ENCODE assay signal across 1 cellular context in genomic region chr12:57940915-57941164, GRCh38.
TF ChIP-seq lines count a peak whose summit lies in the region.

No MANE protein-coding gene starts in this region.

TF ChIP-seq in K562, 482 proteins besides CTCF, POLR2A, EP300 and RAD21 (continues in another document):
- no peak for TF ChIP-seq PATZ1 (CRISPR knock-in tag; IDR thresholded peaks at IDR 0.05; ENCODE audit: borderline replicate concordance)
- TF ChIP-seq ZNF165 (CRISPR knock-in tag; IDR thresholded peaks at IDR 0.05; ENCODE audit: borderline replicate concordance), result no peak
- TF ChIP-seq ZNF436 (CRISPR knock-in tag; IDR thresholded peaks at IDR 0.05), result no peak
- TF ChIP-seq NKRF (IDR thresholded peaks at IDR 0.05; ENCODE audit: borderline replicate concordance), result peak; percentile 72
- TF ChIP-seq LEF1 (IDR thresholded peaks at IDR 0.05), result peak; percentile 75
- no peak for TF ChIP-seq RBM14 (IDR thresholded peaks at IDR 0.05; ENCODE audit: borderline replicate concordance, insufficient read depth, low read depth, low read length)
- TF ChIP-seq TAL1 (IDR thresholded peaks at IDR 0.05), result peak; percentile 19; the same call in 1 of the 2 replicates
- TF ChIP-seq POLR2B (IDR thresholded peaks at IDR 0.05; ENCODE audit: low read depth, partially characterized antibody), result no peak
- TF ChIP-seq PYGO2 (tag; IDR thresholded peaks at IDR 0.05), result 0 out of 2 replicates have a peak, but pooled peaks have one; percentile 18
- no peak for TF ChIP-seq ZNF184 (CRISPR knock-in tag; IDR thresholded peaks at IDR 0.05)
- TF ChIP-seq SP2 (IDR thresholded peaks at IDR 0.05; ENCODE audit: extremely low read depth, low read depth, low read length, poor library complexity, severe bottlenecking), result no peak
- TF ChIP-seq LARP7 (IDR thresholded peaks at IDR 0.05), result 0 out of 2 replicates have a peak, but pooled peaks have one; percentile 64
- TF ChIP-seq SMC3 (conservative IDR thresholded peaks at IDR 0.05; ENCODE audit: insufficient read depth, low read depth, low read length), result no peak
- TF ChIP-seq, protein P1, sequence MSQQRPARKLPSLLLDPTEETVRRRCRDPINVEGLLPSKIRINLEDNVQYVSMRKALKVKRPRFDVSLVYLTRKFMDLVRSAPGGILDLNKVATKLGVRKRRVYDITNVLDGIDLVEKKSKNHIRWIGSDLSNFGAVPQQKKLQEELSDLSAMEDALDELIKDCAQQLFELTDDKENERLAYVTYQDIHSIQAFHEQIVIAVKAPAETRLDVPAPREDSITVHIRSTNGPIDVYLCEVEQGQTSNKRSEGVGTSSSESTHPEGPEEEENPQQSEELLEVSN (IDR thresholded peaks at IDR 0.05; ENCODE audit: borderline replicate concordance in 1 of 2, extremely low read depth in 1 of 2, insufficient read depth in 1 of 2, insufficient read length in 1 of 2, low read depth in 1 of 2, low read length in 1 of 2, poor library complexity in 1 of 2, severe bottlenecking in 1 of 2), result peak in 1 of 2 experiments; percentile 16
- TF ChIP-seq ZNF121 (CRISPR knock-in tag; conservative IDR thresholded peaks at IDR 0.05), result no peak
- TF ChIP-seq SNRNP70 (optimal IDR thresholded peaks at IDR 0.05; ENCODE audit: low read depth, low read length), result no peak
- no peak for TF ChIP-seq ZBTB11 (CRISPR knock-in tag; IDR thresholded peaks at IDR 0.05)
- no peak for TF ChIP-seq JUN (IDR thresholded peaks at IDR 0.05; ENCODE audit: borderline replicate concordance, low read depth, low read length)
- TF ChIP-seq JUN (CRISPR knock-in tag; IDR thresholded peaks at IDR 0.05; ENCODE audit: borderline replicate concordance), result no peak
- no peak for TF ChIP-seq NCOA2 (IDR thresholded peaks at IDR 0.05; ENCODE audit: partially characterized antibody in 2 of 2)
- TF ChIP-seq POLR2AphosphoS2 (IDR thresholded peaks at IDR 0.05; ENCODE audit: low read length), result no peak; the same call in 1 of the 2 replicates
- no peak for TF ChIP-seq MCM3 (IDR thresholded peaks at IDR 0.05)
- TF ChIP-seq SRSF1 (IDR thresholded peaks at IDR 0.05; ENCODE audit: low read depth, low read length), result no peak
- TF ChIP-seq SMAD1 (IDR thresholded peaks at IDR 0.05; ENCODE audit: low read depth, low read length, partially characterized antibody), result peak; percentile 11
- TF ChIP-seq ETV1 (tag; conservative IDR thresholded peaks at IDR 0.05; ENCODE audit: low read depth), result 0 out of 2 replicates have a peak, but pooled peaks have one; percentile 81
- TF ChIP-seq, protein P2, sequence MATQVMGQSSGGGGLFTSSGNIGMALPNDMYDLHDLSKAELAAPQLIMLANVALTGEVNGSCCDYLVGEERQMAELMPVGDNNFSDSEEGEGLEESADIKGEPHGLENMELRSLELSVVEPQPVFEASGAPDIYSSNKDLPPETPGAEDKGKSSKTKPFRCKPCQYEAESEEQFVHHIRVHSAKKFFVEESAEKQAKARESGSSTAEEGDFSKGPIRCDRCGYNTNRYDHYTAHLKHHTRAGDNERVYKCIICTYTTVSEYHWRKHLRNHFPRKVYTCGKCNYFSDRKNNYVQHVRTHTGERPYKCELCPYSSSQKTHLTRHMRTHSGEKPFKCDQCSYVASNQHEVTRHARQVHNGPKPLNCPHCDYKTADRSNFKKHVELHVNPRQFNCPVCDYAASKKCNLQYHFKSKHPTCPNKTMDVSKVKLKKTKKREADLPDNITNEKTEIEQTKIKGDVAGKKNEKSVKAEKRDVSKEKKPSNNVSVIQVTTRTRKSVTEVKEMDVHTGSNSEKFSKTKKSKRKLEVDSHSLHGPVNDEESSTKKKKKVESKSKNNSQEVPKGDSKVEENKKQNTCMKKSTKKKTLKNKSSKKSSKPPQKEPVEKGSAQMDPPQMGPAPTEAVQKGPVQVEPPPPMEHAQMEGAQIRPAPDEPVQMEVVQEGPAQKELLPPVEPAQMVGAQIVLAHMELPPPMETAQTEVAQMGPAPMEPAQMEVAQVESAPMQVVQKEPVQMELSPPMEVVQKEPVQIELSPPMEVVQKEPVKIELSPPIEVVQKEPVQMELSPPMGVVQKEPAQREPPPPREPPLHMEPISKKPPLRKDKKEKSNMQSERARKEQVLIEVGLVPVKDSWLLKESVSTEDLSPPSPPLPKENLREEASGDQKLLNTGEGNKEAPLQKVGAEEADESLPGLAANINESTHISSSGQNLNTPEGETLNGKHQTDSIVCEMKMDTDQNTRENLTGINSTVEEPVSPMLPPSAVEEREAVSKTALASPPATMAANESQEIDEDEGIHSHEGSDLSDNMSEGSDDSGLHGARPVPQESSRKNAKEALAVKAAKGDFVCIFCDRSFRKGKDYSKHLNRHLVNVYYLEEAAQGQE (CRISPR knock-in tag; IDR thresholded peaks at IDR 0.05; ENCODE audit: low read depth), result 0 out of 2 replicates have a peak, but pooled peaks have one; percentile 13
- TF ChIP-seq, protein P3, sequence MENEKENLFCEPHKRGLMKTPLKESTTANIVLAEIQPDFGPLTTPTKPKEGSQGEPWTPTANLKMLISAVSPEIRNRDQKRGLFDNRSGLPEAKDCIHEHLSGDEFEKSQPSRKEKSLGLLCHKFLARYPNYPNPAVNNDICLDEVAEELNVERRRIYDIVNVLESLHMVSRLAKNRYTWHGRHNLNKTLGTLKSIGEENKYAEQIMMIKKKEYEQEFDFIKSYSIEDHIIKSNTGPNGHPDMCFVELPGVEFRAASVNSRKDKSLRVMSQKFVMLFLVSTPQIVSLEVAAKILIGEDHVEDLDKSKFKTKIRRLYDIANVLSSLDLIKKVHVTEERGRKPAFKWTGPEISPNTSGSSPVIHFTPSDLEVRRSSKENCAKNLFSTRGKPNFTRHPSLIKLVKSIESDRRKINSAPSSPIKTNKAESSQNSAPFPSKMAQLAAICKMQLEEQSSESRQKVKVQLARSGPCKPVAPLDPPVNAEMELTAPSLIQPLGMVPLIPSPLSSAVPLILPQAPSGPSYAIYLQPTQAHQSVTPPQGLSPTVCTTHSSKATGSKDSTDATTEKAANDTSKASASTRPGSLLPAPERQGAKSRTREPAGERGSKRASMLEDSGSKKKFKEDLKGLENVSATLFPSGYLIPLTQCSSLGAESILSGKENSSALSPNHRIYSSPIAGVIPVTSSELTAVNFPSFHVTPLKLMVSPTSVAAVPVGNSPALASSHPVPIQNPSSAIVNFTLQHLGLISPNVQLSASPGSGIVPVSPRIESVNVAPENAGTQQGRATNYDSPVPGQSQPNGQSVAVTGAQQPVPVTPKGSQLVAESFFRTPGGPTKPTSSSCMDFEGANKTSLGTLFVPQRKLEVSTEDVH (IDR thresholded peaks at IDR 0.05; ENCODE audit: low read depth, partially characterized antibody), result peak; percentile 48
- peak; percentile 12 for TF ChIP-seq ASH1L (IDR thresholded peaks at IDR 0.05; ENCODE audit: borderline replicate concordance, low read depth, partially characterized antibody)
- no peak for TF ChIP-seq RUNX1 (IDR thresholded peaks at IDR 0.05; ENCODE audit: low read depth)
- peak; percentile 14; the same call in 1 of the 2 replicates for TF ChIP-seq TOE1 (IDR thresholded peaks at IDR 0.05; ENCODE audit: borderline replicate concordance)
- TF ChIP-seq TOE1 (CRISPR knock-in tag; IDR thresholded peaks at IDR 0.05; ENCODE audit: borderline replicate concordance, low read depth), result no peak
- TF ChIP-seq NR2C1 (IDR thresholded peaks at IDR 0.05), result no peak
- 0 out of 2 replicates have a peak, but pooled peaks have one; percentile 41 for TF ChIP-seq NR2C1 (tag; IDR thresholded peaks at IDR 0.05)
- TF ChIP-seq FOXK2 (conservative IDR thresholded peaks at IDR 0.05 in 1 of 2, IDR thresholded peaks at IDR 0.05 in 1 of 2; ENCODE audit: low read depth in 2 of 2), result peak; percentile 93
- 0 out of 2 replicates have a peak, but pooled peaks have one; percentile 21 for TF ChIP-seq XRCC5 (IDR thresholded peaks at IDR 0.05; ENCODE audit: low read depth, low read length)
- 0 out of 2 replicates have a peak, but pooled peaks have one; percentile 11 for TF ChIP-seq SMAD4 (CRISPR knock-in tag; conservative IDR thresholded peaks at IDR 0.05)
- TF ChIP-seq GABPA (tag; conservative IDR thresholded peaks at IDR 0.05; ENCODE audit: low read depth), result peak; percentile 60; the same call in 1 of the 2 replicates
- peak; percentile 34 for TF ChIP-seq DACH1 (IDR thresholded peaks at IDR 0.05; ENCODE audit: partially characterized antibody)
- TF ChIP-seq TAF9B (IDR thresholded peaks at IDR 0.05; ENCODE audit: partially characterized antibody), result peak; percentile 17
- TF ChIP-seq ZKSCAN1 (IDR thresholded peaks at IDR 0.05; ENCODE audit: low read depth, low read length), result no peak
- TF ChIP-seq TSC22D4 (tag; IDR thresholded peaks at IDR 0.05), result no peak
- TF ChIP-seq POLR3G (IDR thresholded peaks at IDR 0.05; ENCODE audit: extremely low read depth, insufficient read length, insufficient replicate concordance), result no peak
- TF ChIP-seq CBX3 (IDR thresholded peaks at IDR 0.05; ENCODE audit: borderline replicate concordance in 1 of 2, low read length in 2 of 2), result 0 out of 3 replicates have a peak, but pooled peaks of 1 of the 2 experiments have one; percentile 3
- no peak for TF ChIP-seq GTF2A2 (tag; IDR thresholded peaks at IDR 0.05)
- TF ChIP-seq UBTF (IDR thresholded peaks at IDR 0.05; ENCODE audit: borderline replicate concordance in 1 of 2, low read depth in 2 of 2, low read length in 2 of 2), result 0 out of 4 replicates have a peak, but pooled peaks of 1 of the 2 experiments have one; percentile 25
- peak; percentile 64; the same call in 1 of the 2 replicates for TF ChIP-seq MTA1 (IDR thresholded peaks at IDR 0.05; ENCODE audit: borderline replicate concordance)
- no peak for TF ChIP-seq HDAC6 (IDR thresholded peaks at IDR 0.05; ENCODE audit: low read depth, low read length)
- peak; percentile 50; the same call in 1 of the 2 replicates for TF ChIP-seq HLTF (IDR thresholded peaks at IDR 0.05)
- TF ChIP-seq ARID1B (IDR thresholded peaks at IDR 0.05), result peak; percentile 69
